8 cellular contexts compared by ENCODE assay signal in the genomic region with DNA sequence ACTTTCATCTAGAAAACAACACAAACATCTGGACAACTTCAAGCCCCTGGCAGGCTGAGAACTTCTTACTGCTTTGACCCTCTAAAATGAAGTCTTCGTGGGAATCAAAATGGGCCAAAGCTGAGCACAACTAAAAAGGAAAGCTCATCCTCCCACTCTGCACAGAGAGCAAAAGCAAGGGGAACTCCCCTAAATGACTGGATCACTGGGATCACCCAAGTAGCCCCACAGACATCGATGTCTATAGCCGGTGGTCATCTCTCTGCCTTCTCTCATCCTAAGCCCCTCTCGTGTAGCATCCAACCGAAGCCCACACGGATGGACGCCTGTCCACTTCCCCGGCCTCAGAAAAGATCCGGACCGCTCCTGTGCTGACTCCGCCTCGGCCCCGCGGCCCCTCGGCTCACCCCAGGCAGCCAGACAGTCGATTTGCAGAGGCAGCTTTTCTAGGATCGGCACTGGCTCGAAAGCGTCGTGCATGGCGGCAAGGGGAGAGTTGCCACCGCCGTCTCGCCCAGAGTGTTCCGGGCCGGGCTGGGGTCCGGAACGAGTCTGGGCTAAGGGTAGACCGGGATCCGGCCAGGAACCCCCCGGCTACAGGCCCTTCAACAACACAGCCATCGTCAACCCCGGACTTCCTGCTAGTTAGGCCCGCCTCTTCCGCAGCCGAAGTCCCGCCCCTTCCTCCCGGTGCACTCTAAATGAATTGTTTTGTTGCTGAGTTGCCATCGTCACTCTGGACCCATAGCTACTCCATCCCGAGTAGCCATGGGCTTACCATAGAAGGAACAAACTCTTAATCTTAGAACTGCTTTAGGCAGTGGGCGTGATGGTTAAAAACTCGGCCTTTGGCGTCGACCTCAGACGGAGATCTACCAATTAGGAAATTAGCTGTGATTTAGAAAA. TPM values are rescaled to one million over a fixed set of nuclear protein-coding genes. Genes with fewer than 3 reads are reported as not detected.
DNase-seq lines count a peak whose midpoint lies in the region; ATAC-seq, FAIRE-seq and TF ChIP-seq lines count a peak whose summit lies in the region.

A gene with protein sequence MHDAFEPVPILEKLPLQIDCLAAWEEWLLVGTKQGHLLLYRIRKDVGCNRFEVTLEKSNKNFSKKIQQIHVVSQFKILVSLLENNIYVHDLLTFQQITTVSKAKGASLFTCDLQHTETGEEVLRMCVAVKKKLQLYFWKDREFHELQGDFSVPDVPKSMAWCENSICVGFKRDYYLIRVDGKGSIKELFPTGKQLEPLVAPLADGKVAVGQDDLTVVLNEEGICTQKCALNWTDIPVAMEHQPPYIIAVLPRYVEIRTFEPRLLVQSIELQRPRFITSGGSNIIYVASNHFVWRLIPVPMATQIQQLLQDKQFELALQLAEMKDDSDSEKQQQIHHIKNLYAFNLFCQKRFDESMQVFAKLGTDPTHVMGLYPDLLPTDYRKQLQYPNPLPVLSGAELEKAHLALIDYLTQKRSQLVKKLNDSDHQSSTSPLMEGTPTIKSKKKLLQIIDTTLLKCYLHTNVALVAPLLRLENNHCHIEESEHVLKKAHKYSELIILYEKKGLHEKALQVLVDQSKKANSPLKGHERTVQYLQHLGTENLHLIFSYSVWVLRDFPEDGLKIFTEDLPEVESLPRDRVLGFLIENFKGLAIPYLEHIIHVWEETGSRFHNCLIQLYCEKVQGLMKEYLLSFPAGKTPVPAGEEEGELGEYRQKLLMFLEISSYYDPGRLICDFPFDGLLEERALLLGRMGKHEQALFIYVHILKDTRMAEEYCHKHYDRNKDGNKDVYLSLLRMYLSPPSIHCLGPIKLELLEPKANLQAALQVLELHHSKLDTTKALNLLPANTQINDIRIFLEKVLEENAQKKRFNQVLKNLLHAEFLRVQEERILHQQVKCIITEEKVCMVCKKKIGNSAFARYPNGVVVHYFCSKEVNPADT (minus strand): TSS at position 631 of the 906 bp plus-strand sequence. CDS start 151 bp downstream, at position 480.

- FAIRE-seq in kidney (lab: Jason Lieb, UNC) = no peak

- peak within 1 kb of the TSS; percentile 96 for H3K4me3 Mint-ChIP-seq in chondrocyte (ENCODE audit: unreplicated experiment)

- intact Hi-C loops in kidney (cut with DNase I) = no loop called here

- peaks cover 10 to 14% of the 10 kb centered on the region in 2 donors for H3K4me1 ChIP-seq in kidney (ENCODE audit: control insufficient read depth in 1 of 2, insufficient read depth in 1 of 2, low read depth in 1 of 2, low read length in 2 of 2)

- peak within 1 kb of the TSS; percentile 44 to 62 for H3K27ac ChIP-seq in kidney (ENCODE audit: low read depth in 2 of 2, low read length in 2 of 2)

- TF ChIP-seq CTCF in AG10803 (conservative IDR thresholded peaks at IDR 0.05; ENCODE audit: low read length) = no peak
- no peak for TF ChIP-seq CTCF in chondrocyte (IDR thresholded peaks at IDR 0.05)
- no peak for TF ChIP-seq CTCF in kidney (IDR thresholded peaks at IDR 0.05; ENCODE audit: borderline replicate concordance, extremely low read depth, insufficient read depth)

- H3K36me3 Mint-ChIP-seq in chondrocyte (ENCODE audit: low read depth) = peaks cover 5% of the 10 kb centered on the region

- peak; percentile 95 for ATAC-seq in GM19035 (IDR thresholded peaks at IDR 0.05; ENCODE audit: unreplicated experiment)
- peak; percentile 93 for ATAC-seq in HG03342 (IDR thresholded peaks at IDR 0.05; ENCODE audit: unreplicated experiment)

- H3K9ac ChIP-seq in kidney (ENCODE audit: low read length in 2 of 2) = peak within 1 kb of the TSS; percentile 95

- H3K27ac Mint-ChIP-seq in chondrocyte (ENCODE audit: unreplicated experiment) = peak within 1 kb of the TSS; percentile 96

- DNase-seq in AG10803 (ENCODE audit: low read depth) = peak; percentile 86
- peak; percentile 69 for DNase-seq in NCI-H460 (ENCODE audit: extremely low read depth, low read depth)
- peak; percentile 72 to 76 for DNase-seq in activated CD4-positive, alpha-beta T cell treated with anti-CD3 and anti-CD28 coated beads for 24 hours (ENCODE audit: low read depth in 2 of 2)
- DNase-seq in chondrocyte (ENCODE audit: low spot score) = peak; percentile 94
- peak; percentile 94 for DNase-seq in kidney
- DNase-seq in stimulated activated CD4-positive, alpha-beta T cell treated with anti-CD3 and anti-CD28 coated beads, Interleukin-15, amount 100 ng/mL, for 1 hour (ENCODE audit: low read depth in 1 of 2, low spot score in 1 of 2) = peak; percentile 64 to 71

- H3K4me1 Mint-ChIP-seq in chondrocyte (ENCODE audit: low read depth) = peaks cover 28% of the 10 kb centered on the region

- peaks cover 0 to 30% of the 10 kb centered on the region in 2 donors for H3K36me3 ChIP-seq in kidney (ENCODE audit: control insufficient read depth in 1 of 2, insufficient read depth in 2 of 2, low read length in 2 of 2)

- H3K9me3 ChIP-seq in kidney (ENCODE audit: control insufficient read depth in 1 of 2, low read length in 2 of 2) = no peaks in the 10 kb centered on the region

- H3K9me3 Mint-ChIP-seq in chondrocyte (ENCODE audit: low read depth) = no peaks in the 10 kb centered on the region

- peak within 1 kb of the TSS; percentile 91 for H3K4me3 ChIP-seq in AG10803 (ENCODE audit: low read length)
- H3K4me3 ChIP-seq in kidney (ENCODE audit: low read length in 2 of 2) = peak within 1 kb of the TSS; percentile 95 to 99

- no peaks in the 10 kb centered on the region for H3K27me3 Mint-ChIP-seq in chondrocyte (ENCODE audit: low read depth)

RNA-seq across cellular contexts. Expression of the gene that starts here (rescaled TPM):
- total RNA-seq in NCI-H460 (2014; rRNA removed; shearing (Covaris generic)) = 18.8 and 27.0 TPM in 2 replicates
- polyA plus RNA-seq in NCI-H460 (2014; cell fraction: nucleus; rRNA removed) = 37.2 and 69.5 TPM in 2 replicates
- total RNA-seq in chondrocyte = 52.5 to 69.2 TPM (median 53.5 TPM) in 3 replicates
- total RNA-seq in kidney = 70.9 TPM
- polyA plus RNA-seq in kidney (ENCODE audit: insufficient read depth, low read depth, low replicate concordance) = 33.1 TPM

Comparison
In these comparisons a context has a peak if more than half of its experiments do, and no peak if none do; other contexts are left out.
1. Peak in every context shown above with its lines: DNase-seq, ATAC-seq, H3K4me3 ChIP-seq and H3K27ac ChIP-seq.